9 cellular contexts compared by ENCODE assay signal in genomic region chr11:66115638-66116410, GRCh38. TPM values are rescaled to one million over a fixed set of nuclear protein-coding genes. Genes with fewer than 3 reads are reported as not detected.
DNase-seq lines count a peak whose midpoint lies in the region; ATAC-seq and TF ChIP-seq lines count a peak whose summit lies in the region.
"Had no signal": no experiment of that assay in that cellular context is flagged by ENCODE, and none has a peak within 500 bp of the region (broad histone marks: within the 10 kb centered on the region; RNA-seq: fewer than 3 reads in every experiment).

No MANE protein-coding gene starts in this region.

- ATAC-seq in GM21723 (IDR thresholded peaks at IDR 0.05; ENCODE audit: unreplicated experiment) (peak; percentile 63), RWPE2 (ENCODE audit: low read depth) (no peak), mucosa of descending colon (peak; percentile 46)

- peaks cover 76% of the 10 kb centered on the region for H3K4me1 ChIP-seq in RWPE2 (ENCODE audit: insufficient read depth, poor library complexity, severe bottlenecking)
- peaks cover 5% of the 10 kb centered on the region for H3K4me1 ChIP-seq in mucosa of descending colon (ENCODE audit: low read depth)
- H3K4me1 ChIP-seq in tibial nerve = peaks cover 0 to 43% (median 28%) of the 10 kb centered on the region in 4 donors

- TF ChIP-seq CTCF in GM10266 (IDR thresholded peaks at IDR 0.05; ENCODE audit: control insufficient read depth, insufficient read depth, low read depth, missing control alignments) (no peak), RWPE2 (IDR thresholded peaks at IDR 0.05; ENCODE audit: poor library complexity, severe bottlenecking) (no peak), mucosa of descending colon (IDR thresholded peaks at IDR 0.05) (no peak), tibial nerve (IDR thresholded peaks at IDR 0.05) (no peak)

- no peaks in the 10 kb centered on the region for H3K27me3 ChIP-seq in RWPE2 (ENCODE audit: insufficient read depth, poor library complexity, severe bottlenecking)
- no peaks in the 10 kb centered on the region for H3K27me3 ChIP-seq in tibial nerve
- H3K27me3 ChIP-seq: esophagus muscularis mucosa had no signal

- no peak for TF ChIP-seq POLR2A in tibial nerve (IDR thresholded peaks at IDR 0.05)

- H3K27ac ChIP-seq in RWPE2 (ENCODE audit: poor library complexity, severe bottlenecking) (peak overlapping the region; percentile 98), tibial nerve (peak overlapping the region in 1 of 4 donors; percentile 41)
- H3K27ac ChIP-seq: esophagus muscularis mucosa had no signal

- H3K9me3 ChIP-seq in RWPE2 (ENCODE audit: severe bottlenecking) = no peaks in the 10 kb centered on the region
- H3K9me3 ChIP-seq in mucosa of descending colon = no peaks in the 10 kb centered on the region
- no peaks in the 10 kb centered on the region for H3K9me3 ChIP-seq in tibial nerve
- H3K9me3 ChIP-seq: esophagus muscularis mucosa had no signal

- 60 to 75% methylated on average over 10 of the region's 10 CpGs for WGBS in tibial nerve, 2 donors

- TF ChIP-seq EP300 in tibial nerve (IDR thresholded peaks at IDR 0.05) = no peak

- peak; percentile 57 for DNase-seq in GM10266 (ENCODE audit: extremely low spot score)
- DNase-seq in RWPE2 (ENCODE audit: low spot score) = no peak
- no peak for DNase-seq in mucosa of descending colon
- DNase-seq in tibial nerve (ENCODE audit: low spot score in 2 of 2) = no peak
- no peak for DNase-seq in cardiac septum (ENCODE audit: low spot score)
- DNase-seq in NCI-H2171 treated with DMSO at 0.1 percent for 48 hours (lab: John Stamatoyannopoulos, UW) = no peak
- DNase-seq in UCSD-AML1 (lab: John Stamatoyannopoulos, UW; ENCODE audit: unreplicated experiment) = no peak

- H3K4me3 ChIP-seq in RWPE2 (ENCODE audit: severe bottlenecking) (no peak overlapping the region), mucosa of descending colon (no peak overlapping the region), tibial nerve (no peak overlapping the region)
- H3K4me3 ChIP-seq: esophagus muscularis mucosa had no signal

- H3K36me3 ChIP-seq in RWPE2 (ENCODE audit: low read depth) (no peaks in the 10 kb centered on the region; the same call in 1 of the 2 replicates), mucosa of descending colon (ENCODE audit: low read depth) (no peaks in the 10 kb centered on the region), tibial nerve (no peaks in the 10 kb centered on the region)
- H3K36me3 ChIP-seq: esophagus muscularis mucosa had no signal

- intact Hi-C loops in mucosa of descending colon (cut with DNase I, micrococcal nuclease) (no loop called here), cardiac septum (cut with DNase I) (loop anchor here (5.0 kb wide), 1 partner anchor 39 kb away; no protein-coding TSS in a partner anchor)

RNA-seq across cellular contexts. Expression of gene PACS1, which starts 45.8 kb away (rescaled TPM):
- total RNA-seq in mucosa of descending colon (10 to 100 TPM; 14.4 to 44.9 (median 18.9) TPM), tibial nerve (10 to 100 TPM; 32.0 to 62.7 (median 51.8) TPM), cardiac septum (115 TPM)
